In the genomic region with DNA sequence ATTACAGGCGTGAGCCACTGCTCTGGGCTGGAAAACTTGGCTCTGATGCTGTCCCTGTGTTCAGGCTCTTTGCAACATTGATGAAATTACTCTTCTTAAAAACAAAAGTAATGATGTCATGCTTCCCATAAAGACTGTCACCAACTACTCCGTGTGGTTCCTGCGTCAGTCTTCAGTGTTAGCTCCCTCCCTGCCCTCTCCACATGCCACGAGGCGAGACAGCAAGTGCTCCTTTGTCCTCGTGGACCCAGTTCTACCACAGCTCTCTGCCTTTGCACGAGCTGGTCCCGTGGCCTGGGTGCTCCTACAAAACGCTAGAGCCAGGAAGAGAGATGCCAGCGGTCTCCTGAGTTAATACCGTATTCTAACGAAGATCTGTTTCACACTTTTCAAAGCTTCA, we compare ENCODE assay signal across 19 cellular contexts.
"Had no signal": no experiment of that assay in that cellular context is flagged by ENCODE, and none has a peak within 500 bp of the region (broad histone marks: within the 10 kb centered on the region; RNA-seq: fewer than 3 reads in every experiment).

No MANE protein-coding gene starts in this region.

- H3K36me3 ChIP-seq: adrenal gland, cardiac muscle cell, pancreas, thyroid gland, uterus had no signal

- H3K27me3 ChIP-seq: adrenal gland, cardiac muscle cell, pancreas, thyroid gland, uterus had no signal

- DNase-seq: activated B cell treated with CpG ODN at 0.5 μM for 24 hours; activated CD4-positive, alpha-beta T cell treated with anti-CD3 and anti-CD28 coated beads for 48 hours; activated CD8-positive, alpha-beta memory T cell treated with anti-CD3 and anti-CD28 coated beads, Interleukin-2, amount 50 U/mL, for 4 hours; activated CD8-positive, alpha-beta T cell treated with anti-CD3 and anti-CD28 coated beads, Interleukin-2, amount 10 ng/mL, durations not matched to agents 7 days and 5 days; activated effector memory CD4-positive, alpha-beta T cell treated with anti-CD3 and anti-CD28 coated beads, Interleukin-2, amount 50 U/mL, for 16 hours; activated T-cell treated with anti-CD3 and anti-CD28 coated beads, Interleukin-2, amount 50 U/mL, for 48 hours; adrenal gland; hippocampal formation; kidney; midbrain; pancreas; stimulated activated CD4-positive, alpha-beta T cell treated with anti-CD3 and anti-CD28 coated beads, Interleukin-2, amount 100 ng/mL, for 48 hours; stimulated activated naive B cell treated with anti-CD40 and anti-IgM and Interleukin-4, amounts not matched to agents 10 μg/mL and 1 μg/mL and 100 μg/mL, for 72 hours; SW 1271; thyroid gland; uterus had no signal

- H3K27ac Mint-ChIP-seq: activated B cell treated with CpG ODN at 0.5 μM for 24 hours; activated CD8-positive, alpha-beta T cell treated with anti-CD3 and anti-CD28 coated beads, Interleukin-2, amount 10 ng/mL, durations not matched to agents 7 days and 5 days; activated naive CD4-positive, alpha-beta T cell treated with anti-CD3 and anti-CD28 coated beads, Interleukin-2, amount 50 U/mL, for 24 hours; stimulated activated naive B cell treated with anti-CD40 and anti-IgM and Interleukin-4, amounts not matched to agents 10 μg/mL and 1 μg/mL and 100 μg/mL, for 72 hours; T-helper 2 cell treated with Interferon-gamma antibody and Interleukin-4, amounts not matched to agents 5 μg/mL and 100 μg/mL, for 36 hours had no signal

- H3K4me1 Mint-ChIP-seq: activated B cell treated with CpG ODN at 0.5 μM for 24 hours had no signal

- H3K9me3 ChIP-seq: thyroid gland had no signal

- H3K27me3 Mint-ChIP-seq: activated naive CD4-positive, alpha-beta T cell treated with anti-CD3 and anti-CD28 coated beads, Interleukin-2, amount 50 U/mL, for 24 hours had no signal

- H3K4me3 ChIP-seq: adrenal gland, cardiac muscle cell, pancreas, thyroid gland, uterus had no signal

- ATAC-seq: activated CD8-positive, alpha-beta T cell treated with anti-CD3 and anti-CD28 coated beads, Interleukin-2, amount 10 ng/mL, durations not matched to agents 7 days and 5 days; pancreas; stimulated activated naive B cell treated with anti-CD40 and anti-IgM and Interleukin-4, amounts not matched to agents 10 μg/mL and 1 μg/mL and 100 μg/mL, for 72 hours had no signal

- H3K4me3 Mint-ChIP-seq: activated B cell treated with CpG ODN at 0.5 μM for 24 hours; activated CD8-positive, alpha-beta T cell treated with anti-CD3 and anti-CD28 coated beads, Interleukin-2, amount 10 ng/mL, durations not matched to agents 7 days and 5 days; activated naive CD4-positive, alpha-beta T cell treated with anti-CD3 and anti-CD28 coated beads, Interleukin-2, amount 50 U/mL, for 24 hours; stimulated activated naive B cell treated with anti-CD40 and anti-IgM and Interleukin-4, amounts not matched to agents 10 μg/mL and 1 μg/mL and 100 μg/mL, for 72 hours; T-helper 2 cell treated with Interferon-gamma antibody and Interleukin-4, amounts not matched to agents 5 μg/mL and 100 μg/mL, for 36 hours had no signal

- H3K4me1 ChIP-seq: adrenal gland, thyroid gland, uterus had no signal

- H3K27ac ChIP-seq: adrenal gland, cardiac muscle cell, pancreas, thyroid gland, uterus had no signal
